14 cellular contexts compared by ENCODE assay signal in the genomic region with DNA sequence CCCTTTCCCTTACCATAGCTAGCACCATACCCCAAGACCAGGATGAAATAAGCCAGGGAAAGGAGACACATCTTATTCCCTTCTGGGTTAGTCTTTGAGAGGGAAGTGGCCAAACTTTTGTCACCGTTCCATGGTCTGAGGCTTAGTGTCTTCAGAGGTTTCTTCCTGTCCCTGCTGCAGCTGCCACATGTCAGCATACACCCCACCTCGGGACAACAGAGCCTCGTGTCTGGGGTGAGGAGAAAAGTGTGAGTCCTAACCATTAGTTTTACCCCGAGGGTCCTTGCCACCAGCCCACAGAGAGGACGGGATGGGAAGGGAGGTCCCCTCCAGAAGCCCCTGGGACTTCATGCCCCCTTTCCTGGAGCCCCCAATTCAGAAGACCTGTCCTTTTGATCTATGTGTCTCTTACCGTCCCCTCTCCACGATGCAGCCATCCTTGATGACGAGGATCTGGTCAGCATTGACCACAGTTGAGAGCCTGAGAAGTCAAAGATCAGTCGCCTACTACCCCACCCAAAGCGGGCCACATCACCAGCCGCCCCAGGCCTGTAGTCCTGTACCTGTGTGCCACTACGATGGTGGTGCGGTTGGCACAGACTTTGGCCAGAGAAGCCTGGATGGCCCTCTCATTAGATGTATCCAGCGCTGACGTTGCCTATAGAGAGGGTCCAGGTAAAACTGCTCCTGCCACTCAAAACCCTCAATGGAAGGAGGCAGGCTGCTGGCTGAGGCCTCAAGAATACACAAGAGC. TPM values are rescaled to one million over a fixed set of nuclear protein-coding genes. Genes with fewer than 3 reads are reported as not detected.
DNase-seq lines count a peak whose midpoint lies in the region; ATAC-seq and TF ChIP-seq lines count a peak whose summit lies in the region.
"Had no signal": no experiment of that assay in that cellular context is flagged by ENCODE, and none has a peak within 500 bp of the region (broad histone marks: within the 10 kb centered on the region; RNA-seq: fewer than 3 reads in every experiment).

No MANE protein-coding gene starts in this region.

- intact Hi-C loops in activated T-helper 2 cell treated with anti-CD3 and anti-CD28 coated beads, Interferon-gamma antibody, Interleukin-2, Interleukin-4, amounts not matched to agents 10 μg/mL and 5 μg/mL and 100 μg/mL, durations not matched to agents 14 hours and 24 hours and 36 hours (cut with micrococcal nuclease): no loop called here
- intact Hi-C loops in natural killer cell (cut with micrococcal nuclease): loop anchor here (5.0 kb wide), 1 partner anchor 153 kb away; no protein-coding TSS in a partner anchor

- H3K27ac ChIP-seq in CD4-positive, CD25-positive, alpha-beta regulatory T cell (ENCODE audit: insufficient read depth, low read length, poor library complexity, severe bottlenecking): no peak overlapping the region
- peak overlapping the region; percentile 57 for H3K27ac ChIP-seq in HL-60 (replicated peaks)
- H3K27ac ChIP-seq: upper lobe of right lung had no signal

- no peak for ATAC-seq in CD4-positive, CD25-positive, alpha-beta regulatory T cell (ENCODE audit: low read depth in 2 of 2)
- no peak for ATAC-seq in natural killer cell
- no peak for ATAC-seq in HG02870 (IDR thresholded peaks at IDR 0.05; ENCODE audit: unreplicated experiment)
- ATAC-seq in HG03095 (IDR thresholded peaks at IDR 0.05; ENCODE audit: unreplicated experiment): no peak
- ATAC-seq in GM19452 (IDR thresholded peaks at IDR 0.05; ENCODE audit: unreplicated experiment): no peak
- ATAC-seq: K562, upper lobe of right lung had no signal

- DNase-seq in CD4-positive, CD25-positive, alpha-beta regulatory T cell: no peak
- peak in 1 of 2 experiments; percentile 68 for DNase-seq in HL-60 (ENCODE audit: low read depth in 1 of 2, low spot score in 1 of 2)
- no peak for DNase-seq in activated T-helper 2 cell treated with anti-CD3 and anti-CD28 coated beads, Interferon-gamma antibody, Interleukin-2, Interleukin-4, amounts not matched to agents 10 μg/mL and 5 μg/mL and 100 μg/mL, durations not matched to agents 14 hours and 24 hours and 36 hours (ENCODE audit: low spot score)
- DNase-seq in natural killer cell: no peak
- DNase-seq in SW480 (ENCODE audit: low spot score): no peak
- DNase-seq: activated effector memory CD4-positive, alpha-beta T cell treated with anti-CD3 and anti-CD28 coated beads, Interleukin-2, amount 50 U/mL, for 16 hours; foreskin melanocyte; NCI-H1436 treated with DMSO at 0.1 percent for 48 hours; upper lobe of right lung had no signal

- TF ChIP-seq CTCF in HL-60 (IDR thresholded peaks at IDR 0.05; ENCODE audit: insufficient read depth, low read length) (no peak), natural killer cell (IDR thresholded peaks at IDR 0.05) (no peak)

- no peak overlapping the region for H3K4me3 ChIP-seq in CD4-positive, CD25-positive, alpha-beta regulatory T cell (ENCODE audit: low read depth, low read length)
- H3K4me3 ChIP-seq in HL-60 (replicated peaks; ENCODE audit: insufficient read depth, low read length): no peak overlapping the region
- H3K4me3 ChIP-seq: HAP-1, K562, upper lobe of right lung had no signal

- peaks cover 4% of the 10 kb centered on the region for H3K36me3 Mint-ChIP-seq in CD4-positive, CD25-positive, alpha-beta regulatory T cell
- H3K36me3 Mint-ChIP-seq in activated T-helper 2 cell treated with anti-CD3 and anti-CD28 coated beads, Interferon-gamma antibody, Interleukin-2, Interleukin-4, amounts not matched to agents 10 μg/mL and 5 μg/mL and 100 μg/mL, durations not matched to agents 14 hours and 24 hours and 36 hours (ENCODE audit: low read depth): peaks cover 59% of the 10 kb centered on the region
- H3K36me3 Mint-ChIP-seq in natural killer cell: no peaks in the 10 kb centered on the region

- H3K36me3 ChIP-seq in CD4-positive, CD25-positive, alpha-beta regulatory T cell (ENCODE audit: control insufficient read depth, insufficient read depth, low read length): peaks cover 16% of the 10 kb centered on the region

- H3K4me3 Mint-ChIP-seq in CD4-positive, CD25-positive, alpha-beta regulatory T cell: peak overlapping the region in 3 of 4 donors; percentile 26 to 80 (median 41)
- H3K4me3 Mint-ChIP-seq in activated T-helper 2 cell treated with anti-CD3 and anti-CD28 coated beads, Interferon-gamma antibody, Interleukin-2, Interleukin-4, amounts not matched to agents 10 μg/mL and 5 μg/mL and 100 μg/mL, durations not matched to agents 14 hours and 24 hours and 36 hours (ENCODE audit: low read depth): no peak overlapping the region
- H3K4me3 Mint-ChIP-seq in natural killer cell: no peak overlapping the region

- peak overlapping the region in 2 of 3 donors; percentile 71 to 81 for H3K27ac Mint-ChIP-seq in CD4-positive, CD25-positive, alpha-beta regulatory T cell
- H3K27ac Mint-ChIP-seq in activated T-helper 2 cell treated with anti-CD3 and anti-CD28 coated beads, Interferon-gamma antibody, Interleukin-2, Interleukin-4, amounts not matched to agents 10 μg/mL and 5 μg/mL and 100 μg/mL, durations not matched to agents 14 hours and 24 hours and 36 hours: peak overlapping the region; percentile 83
- peak overlapping the region; percentile 58 to 92 for H3K27ac Mint-ChIP-seq in natural killer cell

- no peaks in the 10 kb centered on the region for H3K9me3 Mint-ChIP-seq in CD4-positive, CD25-positive, alpha-beta regulatory T cell
- no peaks in the 10 kb centered on the region for H3K9me3 Mint-ChIP-seq in activated T-helper 2 cell treated with anti-CD3 and anti-CD28 coated beads, Interferon-gamma antibody, Interleukin-2, Interleukin-4, amounts not matched to agents 10 μg/mL and 5 μg/mL and 100 μg/mL, durations not matched to agents 14 hours and 24 hours and 36 hours
- H3K9me3 Mint-ChIP-seq in natural killer cell: no peaks in the 10 kb centered on the region

- H3K4me1 Mint-ChIP-seq in CD4-positive, CD25-positive, alpha-beta regulatory T cell: peaks cover 7 to 43% (median 18%) of the 10 kb centered on the region in 4 donors
- peaks cover 38% of the 10 kb centered on the region for H3K4me1 Mint-ChIP-seq in activated T-helper 2 cell treated with anti-CD3 and anti-CD28 coated beads, Interferon-gamma antibody, Interleukin-2, Interleukin-4, amounts not matched to agents 10 μg/mL and 5 μg/mL and 100 μg/mL, durations not matched to agents 14 hours and 24 hours and 36 hours (ENCODE audit: low read depth)
- H3K4me1 Mint-ChIP-seq in natural killer cell: peaks cover 24 to 33% of the 10 kb centered on the region in 2 donors

- no peaks in the 10 kb centered on the region for H3K27me3 ChIP-seq in CD4-positive, CD25-positive, alpha-beta regulatory T cell (ENCODE audit: control insufficient read depth, insufficient read depth, low read length)
- H3K27me3 ChIP-seq in HL-60 (ENCODE audit: insufficient read depth, poor library complexity, severe bottlenecking): no peaks in the 10 kb centered on the region
- H3K27me3 ChIP-seq: upper lobe of right lung had no signal

- peaks cover 26% of the 10 kb centered on the region for H3K4me1 ChIP-seq in CD4-positive, CD25-positive, alpha-beta regulatory T cell (ENCODE audit: control insufficient read depth, insufficient read depth, low read length, poor library complexity, severe bottlenecking)

- H3K27me3 Mint-ChIP-seq in CD4-positive, CD25-positive, alpha-beta regulatory T cell: peaks cover 4% of the 10 kb centered on the region
- no peaks in the 10 kb centered on the region for H3K27me3 Mint-ChIP-seq in activated T-helper 2 cell treated with anti-CD3 and anti-CD28 coated beads, Interferon-gamma antibody, Interleukin-2, Interleukin-4, amounts not matched to agents 10 μg/mL and 5 μg/mL and 100 μg/mL, durations not matched to agents 14 hours and 24 hours and 36 hours (ENCODE audit: low read depth)
- H3K27me3 Mint-ChIP-seq in natural killer cell (ENCODE audit: low read depth in 2 of 2): no peaks in the 10 kb centered on the region

- no peaks in the 10 kb centered on the region for H3K9me3 ChIP-seq in CD4-positive, CD25-positive, alpha-beta regulatory T cell (ENCODE audit: control insufficient read depth in 2 of 2, low read length in 2 of 2)
- H3K9me3 ChIP-seq: HAP-1, upper lobe of right lung had no signal

RNA-seq across cellular contexts. Expression of a gene that starts 3.4 kb away (rescaled TPM):
- total RNA-seq in CD4-positive, CD25-positive, alpha-beta regulatory T cell: 70.8 TPM
- polyA plus RNA-seq in CD4-positive, CD25-positive, alpha-beta regulatory T cell: 10 to 100 TPM; 54.4 to 72.1 (median 64.0) TPM
- total RNA-seq in activated T-helper 2 cell treated with anti-CD3 and anti-CD28 coated beads, Interferon-gamma antibody, Interleukin-2, Interleukin-4, amounts not matched to agents 10 μg/mL and 5 μg/mL and 100 μg/mL, durations not matched to agents 14 hours and 24 hours and 36 hours: 27.3 and 33.5 TPM in 2 replicates
- 10 to 100 TPM; 67.6 to 84.0 (median 83.4) TPM for total RNA-seq in natural killer cell

RNA-seq across cellular contexts. Expression of a gene that starts 8.8 kb away (rescaled TPM):
- 6.0 TPM for total RNA-seq in CD4-positive, CD25-positive, alpha-beta regulatory T cell
- polyA plus RNA-seq in CD4-positive, CD25-positive, alpha-beta regulatory T cell: 1 to 10 TPM; 1.5 to 3.9 (median 1.7) TPM
- 22.1 and 25.4 TPM in 2 replicates for total RNA-seq in activated T-helper 2 cell treated with anti-CD3 and anti-CD28 coated beads, Interferon-gamma antibody, Interleukin-2, Interleukin-4, amounts not matched to agents 10 μg/mL and 5 μg/mL and 100 μg/mL, durations not matched to agents 14 hours and 24 hours and 36 hours
- 1 to 10 TPM in 2 of 3 donors, under 1 TPM in 1; 0.93 to 3.4 (median 1.9) TPM for total RNA-seq in natural killer cell

RNA-seq across cellular contexts. Expression of a gene that starts 19.4 kb away (rescaled TPM):
- 68.0 TPM for total RNA-seq in CD4-positive, CD25-positive, alpha-beta regulatory T cell
- 10 to 100 TPM; 18.7 to 21.0 (median 19.0) TPM for polyA plus RNA-seq in CD4-positive, CD25-positive, alpha-beta regulatory T cell
- total RNA-seq in activated T-helper 2 cell treated with anti-CD3 and anti-CD28 coated beads, Interferon-gamma antibody, Interleukin-2, Interleukin-4, amounts not matched to agents 10 μg/mL and 5 μg/mL and 100 μg/mL, durations not matched to agents 14 hours and 24 hours and 36 hours: 53.1 and 60.5 TPM in 2 replicates
- total RNA-seq in natural killer cell: 100 to 1,000 TPM in 2 of 3 donors, 10 to 100 TPM in 1; 98.1 to 110 (median 108) TPM

RNA-seq across cellular contexts. Expression of a gene that starts 19.6 kb away (rescaled TPM):
- 123 TPM for total RNA-seq in CD4-positive, CD25-positive, alpha-beta regulatory T cell
- 10 to 100 TPM; 23.5 to 37.5 (median 28.5) TPM for polyA plus RNA-seq in CD4-positive, CD25-positive, alpha-beta regulatory T cell
- 133 and 142 TPM in 2 replicates for total RNA-seq in activated T-helper 2 cell treated with anti-CD3 and anti-CD28 coated beads, Interferon-gamma antibody, Interleukin-2, Interleukin-4, amounts not matched to agents 10 μg/mL and 5 μg/mL and 100 μg/mL, durations not matched to agents 14 hours and 24 hours and 36 hours
- total RNA-seq in natural killer cell: 100 to 1,000 TPM; 100 to 148 (median 117) TPM

RNA-seq across cellular contexts. Expression of a gene that starts 31.9 kb away (rescaled TPM):
- total RNA-seq in CD4-positive, CD25-positive, alpha-beta regulatory T cell: 84.7 TPM
- 10 to 100 TPM; 62.8 to 89.7 (median 72.1) TPM for polyA plus RNA-seq in CD4-positive, CD25-positive, alpha-beta regulatory T cell
- total RNA-seq in activated T-helper 2 cell treated with anti-CD3 and anti-CD28 coated beads, Interferon-gamma antibody, Interleukin-2, Interleukin-4, amounts not matched to agents 10 μg/mL and 5 μg/mL and 100 μg/mL, durations not matched to agents 14 hours and 24 hours and 36 hours: 52.5 and 57.4 TPM in 2 replicates
- total RNA-seq in natural killer cell: 10 to 100 TPM; 77.0 to 81.9 (median 79.0) TPM

Comparison
In these comparisons a context has a peak if more than half of its experiments do, and no peak if none do; other contexts are left out.
1. H3K4me3 Mint-ChIP-seq: peak in CD4-positive, CD25-positive, alpha-beta regulatory T cell (3 of 4); none in activated T-helper 2 cell treated with anti-CD3 and anti-CD28 coated beads, Interferon-gamma antibody, Interleukin-2, Interleukin-4, amounts not matched to agents 10 μg/mL and 5 μg/mL and 100 μg/mL, durations not matched to agents 14 hours and 24 hours and 36 hours (single experiment) and natural killer cell (single experiment).
2. Peak in every context shown above with its lines, with median percentiles within 50 percentile points of each other: H3K27ac Mint-ChIP-seq.